Comparison of ENCODE assay signal across 2 cellular contexts in the genomic region with DNA sequence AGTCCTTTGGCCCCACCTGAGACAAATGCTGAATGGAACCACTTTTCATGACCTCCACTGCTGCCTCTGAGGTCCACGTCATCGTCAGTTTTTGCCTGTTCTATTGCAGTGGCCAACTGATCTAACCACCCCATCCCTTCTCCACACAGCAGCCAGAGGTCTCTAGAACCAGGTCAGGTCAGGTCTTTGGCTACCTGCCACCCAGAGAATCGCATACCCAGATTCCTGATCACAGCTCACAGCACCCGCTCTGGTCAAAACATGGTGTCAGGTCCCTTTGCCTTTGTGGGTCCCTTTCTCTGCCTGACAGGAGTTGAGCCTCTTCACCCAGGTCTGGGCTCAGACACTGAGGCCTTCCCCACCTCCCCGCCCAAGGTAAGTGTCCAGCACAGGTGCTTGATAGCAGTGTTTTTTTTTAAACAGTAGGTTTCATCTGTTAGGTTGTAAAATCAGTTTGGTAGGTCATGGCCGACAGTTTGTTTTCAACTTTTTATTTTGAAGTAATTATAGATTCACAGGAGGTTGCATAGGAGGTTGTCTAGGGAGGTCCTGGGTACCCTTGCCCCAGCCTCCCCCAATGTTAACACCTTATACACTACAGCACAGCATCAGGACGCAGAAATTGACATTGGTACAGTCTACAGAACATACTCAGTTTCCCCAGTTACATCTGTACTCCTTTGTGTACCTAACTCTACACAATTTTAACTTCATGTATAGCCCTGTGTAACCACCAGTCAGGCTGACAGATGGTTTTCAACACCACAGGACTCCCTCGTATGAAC.
TF ChIP-seq lines count a peak whose summit lies in the region.

No MANE protein-coding gene starts in this region.

TF ChIP-seq in liver, 16 proteins besides CTCF, POLR2A, EP300 and RAD21:
- TF ChIP-seq RXRA (IDR thresholded peaks at IDR 0.05) (peak; percentile 74 to 85), FOXA2 (IDR thresholded peaks at IDR 0.05) (no peak), SP1 (IDR thresholded peaks at IDR 0.05) (peak; percentile 37), HNF4A (conservative IDR thresholded peaks at IDR 0.05) (peak in 1 of 2 donors; percentile 22)
TF ChIP-seq in liver: peak in this region for 3.

TF ChIP-seq in HepG2, 621 proteins besides CTCF, POLR2A, EP300 and RAD21:
- TF ChIP-seq ZNF776 (CRISPR knock-in tag; IDR thresholded peaks at IDR 0.05) (no peak), PCBP1 (IDR thresholded peaks at IDR 0.05; ENCODE audit: borderline replicate concordance, low read depth, low read length) (no peak), YY1 (IDR thresholded peaks at IDR 0.05; ENCODE audit: insufficient read depth, insufficient replicate concordance, low read depth, low read length) (no peak), CHD4 (IDR thresholded peaks at IDR 0.05; ENCODE audit: borderline replicate concordance, low read length) (no peak), CREM (IDR thresholded peaks at IDR 0.05) (no peak), CREM (CRISPR knock-in tag; IDR thresholded peaks at IDR 0.05) (no peak)
- TF ChIP-seq, protein P1, sequence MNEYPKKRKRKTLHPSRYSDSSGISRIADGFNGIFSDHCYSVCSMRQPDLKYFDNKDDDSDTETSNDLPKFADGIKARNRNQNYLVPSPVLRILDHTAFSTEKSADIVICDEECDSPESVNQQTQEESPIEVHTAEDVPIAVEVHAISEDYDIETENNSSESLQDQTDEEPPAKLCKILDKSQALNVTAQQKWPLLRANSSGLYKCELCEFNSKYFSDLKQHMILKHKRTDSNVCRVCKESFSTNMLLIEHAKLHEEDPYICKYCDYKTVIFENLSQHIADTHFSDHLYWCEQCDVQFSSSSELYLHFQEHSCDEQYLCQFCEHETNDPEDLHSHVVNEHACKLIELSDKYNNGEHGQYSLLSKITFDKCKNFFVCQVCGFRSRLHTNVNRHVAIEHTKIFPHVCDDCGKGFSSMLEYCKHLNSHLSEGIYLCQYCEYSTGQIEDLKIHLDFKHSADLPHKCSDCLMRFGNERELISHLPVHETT (CRISPR knock-in tag; conservative IDR thresholded peaks at IDR 0.05) = no peak
- TF ChIP-seq, protein P2, sequence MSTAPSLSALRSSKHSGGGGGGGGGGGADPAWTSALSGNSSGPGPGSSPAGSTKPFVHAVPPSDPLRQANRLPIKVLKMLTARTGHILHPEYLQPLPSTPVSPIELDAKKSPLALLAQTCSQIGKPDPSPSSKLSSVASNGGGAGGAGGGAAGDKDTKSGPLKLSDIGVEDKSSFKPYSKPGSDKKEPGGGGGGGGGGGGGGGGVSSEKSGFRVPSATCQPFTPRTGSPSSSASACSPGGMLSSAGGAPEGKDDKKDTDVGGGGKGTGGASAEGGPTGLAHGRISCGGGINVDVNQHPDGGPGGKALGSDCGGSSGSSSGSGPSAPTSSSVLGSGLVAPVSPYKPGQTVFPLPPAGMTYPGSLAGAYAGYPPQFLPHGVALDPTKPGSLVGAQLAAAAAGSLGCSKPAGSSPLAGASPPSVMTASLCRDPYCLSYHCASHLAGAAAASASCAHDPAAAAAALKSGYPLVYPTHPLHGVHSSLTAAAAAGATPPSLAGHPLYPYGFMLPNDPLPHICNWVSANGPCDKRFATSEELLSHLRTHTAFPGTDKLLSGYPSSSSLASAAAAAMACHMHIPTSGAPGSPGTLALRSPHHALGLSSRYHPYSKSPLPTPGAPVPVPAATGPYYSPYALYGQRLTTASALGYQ (CRISPR knock-in tag; IDR thresholded peaks at IDR 0.05) = no peak
TF ChIP-seq in HepG2: peak in this region for 0.
